In genomic region chr18:3261393-3262233, GRCh38 we compare ENCODE assay signal across 8 cellular contexts. TPM values are rescaled to one million over a fixed set of nuclear protein-coding genes. Genes with fewer than 3 reads are reported as not detected.
DNase-seq lines count a peak whose midpoint lies in the region; ATAC-seq and TF ChIP-seq lines count a peak whose summit lies in the region.

Gene MYL12B, plus strand, starts transcription at chr18:3262133. Its CDS starts 10,766 bp downstream, at chr18:3272899.

- peaks cover 18% of the 10 kb centered on the region for H3K36me3 Mint-ChIP-seq in osteocyte (ENCODE audit: unreplicated experiment)

- H2AFZ ChIP-seq in SK-N-SH (ENCODE audit: low read depth), result peak within 1 kb of the TSS; percentile 36

- no peaks in the 10 kb centered on the region for H3K27me3 Mint-ChIP-seq in osteocyte (ENCODE audit: unreplicated experiment)

- POLR2A ChIA-PET in SK-N-SH (lab: Yijun Ruan, JAX), result interaction anchor here (1.1 to 1.7 kb wide), 3 partner anchors 12 to 405 kb away, joined by 3 to 4 read pairs (median 4); no protein-coding TSS in a partner anchor

- peaks cover 64% of the 10 kb centered on the region for H3K4me1 Mint-ChIP-seq in osteocyte (ENCODE audit: unreplicated experiment)

- CTCF ChIA-PET in SK-N-SH (lab: Yijun Ruan, JAX), result interaction anchor here (1.0 to 2.4 kb wide), 5 partner anchors 12 to 403 kb away, joined by 3 to 8 read pairs (median 5); partner anchors contain the start of gene MYL12A

- H3K27me3 ChIP-seq in SK-N-SH (ENCODE audit: insufficient read depth) (no peaks in the 10 kb centered on the region), thyroid gland (no peaks in the 10 kb centered on the region)

- WGBS in SK-N-SH (ENCODE audit: low lambda C conversion rate), result 3% methylated on average over 13 of the region's 83 CpGs
- 0 to 1% methylated on average over 26 to 35 of the region's 83 CpGs for WGBS in thyroid gland, 2 donors

- H3K36me3 ChIP-seq in SK-N-SH (replicated peaks in 1 of 2; ENCODE audit: control insufficient read depth in 1 of 2, insufficient read depth in 2 of 2, low read length in 1 of 2) (peaks cover 17 to 26% of the 10 kb centered on the region in 2 experiments), thyroid gland (no peaks in the 10 kb centered on the region)

- TF ChIP-seq EP300 in SK-N-SH (IDR thresholded peaks at IDR 0.05; ENCODE audit: borderline replicate concordance in 1 of 2, low read depth in 1 of 2, low read length in 1 of 2), result peak in 1 of 2 experiments; percentile 59; a peak in 1 of 4 replicates

- peak; percentile 13 to 85 for TF ChIP-seq POLR2A in thyroid gland (IDR thresholded peaks at IDR 0.05)

- H3K4me1 ChIP-seq in SK-N-SH (ENCODE audit: control insufficient read depth in 1 of 2, insufficient read depth in 2 of 2, low read depth in 1 of 2, low read length in 1 of 2) (peaks cover 14 to 17% of the 10 kb centered on the region in 2 experiments; a peak in 3 of 4 replicates), thyroid gland (peaks cover 52 to 56% of the 10 kb centered on the region in 2 donors)

- H3K79me2 ChIP-seq in SK-N-SH (ENCODE audit: insufficient read depth), result peaks cover 76% of the 10 kb centered on the region

- DNase-seq in ELR (ENCODE audit: low read depth), result peak; percentile 91
- peak; percentile 84 for DNase-seq in KG1 (lab: John Stamatoyannopoulos, UW)
- peak; percentile 89 for DNase-seq in SK-N-SH
- DNase-seq in activated naive CD4-positive, alpha-beta T cell treated with anti-CD3 and anti-CD28 coated beads, Interleukin-2, amount 50 U/mL, for 16 hours, result peak; percentile 76
- DNase-seq in glomerular visceral epithelial cell (ENCODE audit: extremely low spot score), result peak; percentile 83
- peak; percentile 91 for DNase-seq in osteocyte (ENCODE audit: extremely low spot score, unreplicated experiment)
- DNase-seq in thyroid gland, result peak; percentile 81 to 85

- no peaks in the 10 kb centered on the region; the same call in 1 of the 2 replicates for H3K9me2 ChIP-seq in SK-N-SH

- peak within 1 kb of the TSS; percentile 93 for H3K9ac ChIP-seq in SK-N-SH

- H3K27ac ChIP-seq in SK-N-SH (ENCODE audit: low read depth in 2 of 2, low read length in 1 of 2), result peak within 1 kb of the TSS; percentile 87 to 95
- peak within 1 kb of the TSS; percentile 82 to 99 (median 97) for H3K27ac ChIP-seq in thyroid gland

- H3K9me3 ChIP-seq in SK-N-SH, result no peaks in the 10 kb centered on the region
- no peaks in the 10 kb centered on the region for H3K9me3 ChIP-seq in thyroid gland

- TF ChIP-seq CTCF in SK-N-SH (IDR thresholded peaks at IDR 0.05), result no peak; the same call in none of the 2 replicates
- TF ChIP-seq CTCF in osteocyte (IDR thresholded peaks at IDR 0.05), result no peak
- TF ChIP-seq CTCF in thyroid gland (IDR thresholded peaks at IDR 0.05), result no peak

- no peaks in the 10 kb centered on the region for H3K9me3 Mint-ChIP-seq in osteocyte (ENCODE audit: unreplicated experiment)

- intact Hi-C loops in thyroid gland (cut with DNase I), result no loop called here

- peak within 1 kb of the TSS; percentile 91 for H3K4me3 Mint-ChIP-seq in osteocyte (ENCODE audit: unreplicated experiment)

- H3K4me2 ChIP-seq in SK-N-SH, result peak within 1 kb of the TSS; percentile 71

- peak within 1 kb of the TSS; percentile 81 to 96 for H3K4me3 ChIP-seq in SK-N-SH (ENCODE audit: low read depth in 2 of 2, low read length in 1 of 2)
- peak within 1 kb of the TSS; percentile 18 to 91 (median 30) for H3K4me3 ChIP-seq in thyroid gland (replicated peaks in 1 of 3)

- H3K27ac Mint-ChIP-seq in osteocyte (ENCODE audit: unreplicated experiment), result peak within 1 kb of the TSS; percentile 97

- peak; percentile 85 for ATAC-seq in GM21723 (IDR thresholded peaks at IDR 0.05; ENCODE audit: unreplicated experiment)

- H3F3A ChIP-seq in SK-N-SH (replicated peaks; ENCODE audit: insufficient read depth), result peaks cover 43% of the 10 kb centered on the region

- H4K20me1 ChIP-seq in SK-N-SH (ENCODE audit: insufficient read depth), result peaks cover 42% of the 10 kb centered on the region

- TF ChIP-seq RAD21 in SK-N-SH (IDR thresholded peaks at IDR 0.05; ENCODE audit: low read length), result no peak

TF ChIP-seq in SK-N-SH, 30 proteins besides CTCF, POLR2A, EP300 and RAD21:
- TF ChIP-seq SMC3 (IDR thresholded peaks at IDR 0.05; ENCODE audit: low read depth, low read length) (no peak), RXRA (IDR thresholded peaks at IDR 0.05; ENCODE audit: borderline replicate concordance, low read depth) (no peak), JUND (IDR thresholded peaks at IDR 0.05) (peak; percentile 9; the same call in 1 of the 2 replicates), SIN3A (IDR thresholded peaks at IDR 0.05; ENCODE audit: borderline replicate concordance, low read depth, low read length) (peak; percentile 49; the same call in 1 of the 2 replicates), FOXJ3 (CRISPR knock-in tag; IDR thresholded peaks at IDR 0.05) (no peak), TAF1 (IDR thresholded peaks at IDR 0.05; ENCODE audit: borderline replicate concordance, low read depth, low read length) (peak; percentile 48), GABPA (IDR thresholded peaks at IDR 0.05; ENCODE audit: low read depth) (peak; percentile 80), NRF1 (IDR thresholded peaks at IDR 0.05; ENCODE audit: low read depth, low read length) (no peak), CHD2 (IDR thresholded peaks at IDR 0.05; ENCODE audit: low read length, partially characterized antibody) (peak; percentile 6), MEF2A (IDR thresholded peaks at IDR 0.05; ENCODE audit: borderline replicate concordance, low read depth) (no peak), FOXM1 (IDR thresholded peaks at IDR 0.05; ENCODE audit: low read depth) (0 out of 2 replicates have a peak, but pooled peaks have one; percentile 15), RCOR1 (IDR thresholded peaks at IDR 0.05; ENCODE audit: low read length) (0 out of 2 replicates have a peak, but pooled peaks have one; percentile 9), RFX5 (IDR thresholded peaks at IDR 0.05; ENCODE audit: low read length) (no peak), TEAD4 (IDR thresholded peaks at IDR 0.05; ENCODE audit: borderline replicate concordance, insufficient read depth) (peak; percentile 94), GATA2 (CRISPR knock-in tag; IDR thresholded peaks at IDR 0.05) (no peak), ELF1 (IDR thresholded peaks at IDR 0.05) (peak; percentile 98), POLR2AphosphoS5 (IDR thresholded peaks at IDR 0.05; ENCODE audit: low read depth, low read length) (peak; percentile 69), ZBTB33 (IDR thresholded peaks at IDR 0.05; ENCODE audit: borderline replicate concordance, low read depth) (no peak), NFIC (IDR thresholded peaks at IDR 0.05; ENCODE audit: borderline replicate concordance) (no peak; the same call in 1 of the 2 replicates), USF2 (IDR thresholded peaks at IDR 0.05; ENCODE audit: borderline replicate concordance, low read depth, low read length) (no peak)
- TF ChIP-seq, protein P1, sequence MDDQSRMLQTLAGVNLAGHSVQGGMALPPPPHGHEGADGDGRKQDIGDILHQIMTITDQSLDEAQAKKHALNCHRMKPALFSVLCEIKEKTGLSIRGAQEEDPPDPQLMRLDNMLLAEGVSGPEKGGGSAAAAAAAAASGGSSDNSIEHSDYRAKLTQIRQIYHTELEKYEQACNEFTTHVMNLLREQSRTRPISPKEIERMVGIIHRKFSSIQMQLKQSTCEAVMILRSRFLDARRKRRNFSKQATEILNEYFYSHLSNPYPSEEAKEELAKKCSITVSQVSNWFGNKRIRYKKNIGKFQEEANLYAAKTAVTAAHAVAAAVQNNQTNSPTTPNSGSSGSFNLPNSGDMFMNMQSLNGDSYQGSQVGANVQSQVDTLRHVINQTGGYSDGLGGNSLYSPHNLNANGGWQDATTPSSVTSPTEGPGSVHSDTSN (IDR thresholded peaks at IDR 0.05), result no peak
- TF ChIP-seq, protein P2, sequence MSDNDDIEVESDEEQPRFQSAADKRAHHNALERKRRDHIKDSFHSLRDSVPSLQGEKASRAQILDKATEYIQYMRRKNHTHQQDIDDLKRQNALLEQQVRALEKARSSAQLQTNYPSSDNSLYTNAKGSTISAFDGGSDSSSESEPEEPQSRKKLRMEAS (IDR thresholded peaks at IDR 0.05; ENCODE audit: low read depth), result no peak; the same call in none of the 2 replicates

RNA-seq across cellular contexts. Expression of gene MYL12B, which starts in this region (rescaled TPM):
- 555 and 645 TPM in 2 replicates for polyA plus RNA-seq in SK-N-SH (2012; rRNA removed)
- polyA plus RNA-seq in SK-N-SH (2012; cell fraction: cytosol; rRNA removed), result 727 and 733 TPM in 2 replicates
- polyA plus RNA-seq in SK-N-SH (2012; cell fraction: nucleus; rRNA removed), result 166 and 313 TPM in 2 replicates
- total RNA-seq in osteocyte, result 222 and 230 TPM in 2 replicates
- 100 to 1,000 TPM; 334 to 467 (median 446) TPM for total RNA-seq in thyroid gland

Comparison
In these comparisons a context has a peak if more than half of its experiments do, and no peak if none do; other contexts are left out.
1. Peak in every context shown above with its lines: DNase-seq, ATAC-seq, H3K4me3 ChIP-seq and H3K27ac ChIP-seq.